15 cellular contexts compared by ENCODE assay signal in the genomic region with DNA sequence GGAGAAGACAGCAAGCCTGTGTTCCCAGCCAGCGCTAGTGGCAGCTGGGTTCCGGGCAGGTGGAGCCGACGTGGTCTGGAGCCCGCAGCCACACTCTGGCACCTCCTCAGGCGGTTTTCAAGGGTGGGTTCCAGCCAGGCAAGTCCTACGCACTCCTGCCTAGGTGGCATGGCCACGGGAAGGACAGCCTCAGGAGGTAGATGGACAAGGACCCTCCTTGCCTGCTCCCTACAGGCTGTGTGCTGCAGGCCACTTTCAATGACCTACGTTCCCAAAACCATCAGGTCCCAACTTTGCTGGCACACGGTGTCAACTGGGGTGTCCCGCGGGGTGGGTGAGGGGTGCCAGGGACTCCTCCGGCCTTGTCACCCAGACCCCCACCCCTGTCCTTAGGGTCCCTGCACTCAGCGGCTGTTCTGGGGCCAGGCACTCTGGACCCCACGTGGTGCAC. TPM values are rescaled to one million over a fixed set of nuclear protein-coding genes. Genes with fewer than 3 reads are reported as not detected.
A peak's percentile ranks its signal among the peaks of the same experiment; 100 is the strongest.
DNase-seq lines count a peak whose midpoint lies in the region; ATAC-seq and TF ChIP-seq lines count a peak whose summit lies in the region.
"Had no signal": no experiment of that assay in that cellular context is flagged by ENCODE, and none has a peak within 500 bp of the region (broad histone marks: within the 10 kb centered on the region; RNA-seq: fewer than 3 reads in every experiment).

No MANE protein-coding gene starts in this region.

- peak; percentile 32 for TF ChIP-seq POLR2A in GM18951 (IDR thresholded peaks at IDR 0.05; ENCODE audit: extremely low read depth, insufficient read depth, insufficient read length)

- H3K4me1 ChIP-seq in mucosa of descending colon (ENCODE audit: low read depth): no peaks in the 10 kb centered on the region

- TF ChIP-seq CTCF in mucosa of descending colon (IDR thresholded peaks at IDR 0.05): no peak
- TF ChIP-seq CTCF in GM10266 (IDR thresholded peaks at IDR 0.05; ENCODE audit: control insufficient read depth, insufficient read depth, low read depth, missing control alignments): no peak

- H3K27me3 Mint-ChIP-seq in activated T-cell treated with anti-CD3 and anti-CD28 coated beads, Interleukin-2, amount 50 U/mL, for 24 hours: peaks cover 4% of the 10 kb centered on the region
- H3K27me3 Mint-ChIP-seq in activated T-helper 17 cell treated with anti-CD3 and anti-CD28 coated beads, Interleukin-2, amount 50 U/mL, for 72 hours: peaks cover 3% of the 10 kb centered on the region

- H3K36me3 Mint-ChIP-seq in activated T-cell treated with anti-CD3 and anti-CD28 coated beads, Interleukin-2, amount 50 U/mL, for 24 hours (ENCODE audit: low read depth): peaks cover 45% of the 10 kb centered on the region
- H3K36me3 Mint-ChIP-seq in activated T-helper 17 cell treated with anti-CD3 and anti-CD28 coated beads, Interleukin-2, amount 50 U/mL, for 72 hours (ENCODE audit: low read depth): peaks cover 22% of the 10 kb centered on the region

- peak; percentile 10 for DNase-seq in ELF-1 (ENCODE audit: low read depth, low spot score)
- DNase-seq in activated T-cell treated with anti-CD3 and anti-CD28 coated beads, Interleukin-2, amount 50 U/mL, for 24 hours: peak; percentile 34
- peak in 2 of 3 donors; percentile 30 to 50 for DNase-seq in mucosa of descending colon
- DNase-seq in COLO829 (ENCODE audit: low spot score): no peak
- DNase-seq in GM10266 (ENCODE audit: extremely low spot score): no peak
- no peak for DNase-seq in NCI-H2107 treated with DMSO at 0.1 percent for 48 hours (lab: John Stamatoyannopoulos, UW; ENCODE audit: unreplicated experiment)
- DNase-seq: activated CD4-positive, alpha-beta T cell treated with anti-CD3 and anti-CD28 coated beads, Interleukin-2, amount 50 U/mL, for 1 hour; GM23248; kidney glomerular epithelial cell; stimulated activated CD4-positive, alpha-beta T cell treated with anti-CD3 and anti-CD28 coated beads, Interleukin-4, amount 100 ng/mL, for 24 hours; T1000 had no signal

- H3K9me3 ChIP-seq in mucosa of descending colon: no peaks in the 10 kb centered on the region
- H3K9me3 ChIP-seq: BLaER1 treated with 17β-estradiol and CSF1 and Interleukin-3, amounts not matched to agents 10 nM and 100 nM had no signal

- H3K4me3 ChIP-seq in mucosa of descending colon: no peak overlapping the region
- H3K4me3 ChIP-seq: BLaER1 treated with 17β-estradiol and CSF1 and Interleukin-3, amounts not matched to agents 10 nM and 100 nM; coronary artery; GM23248 had no signal

- in situ Hi-C loops in GM18951 (cut with MboI; ENCODE audit: low sequenced_read_pairs, unreplicated experiment): no loop called here

- H3K36me3 ChIP-seq in mucosa of descending colon (ENCODE audit: low read depth): no peaks in the 10 kb centered on the region

- no peaks in the 10 kb centered on the region for H3K9me3 Mint-ChIP-seq in activated T-cell treated with anti-CD3 and anti-CD28 coated beads, Interleukin-2, amount 50 U/mL, for 24 hours
- H3K9me3 Mint-ChIP-seq in activated T-helper 17 cell treated with anti-CD3 and anti-CD28 coated beads, Interleukin-2, amount 50 U/mL, for 72 hours: no peaks in the 10 kb centered on the region

- intact Hi-C loops in mucosa of descending colon (cut with DNase I, micrococcal nuclease): loop anchor here in 1 of 2 donors (10.0 kb wide), 1 partner anchor 530 kb away; no protein-coding TSS in a partner anchor

- peaks cover 1% of the 10 kb centered on the region for H3K4me1 Mint-ChIP-seq in activated T-cell treated with anti-CD3 and anti-CD28 coated beads, Interleukin-2, amount 50 U/mL, for 24 hours (ENCODE audit: low read depth)
- H3K4me1 Mint-ChIP-seq in activated T-helper 17 cell treated with anti-CD3 and anti-CD28 coated beads, Interleukin-2, amount 50 U/mL, for 72 hours: no peaks in the 10 kb centered on the region

- H3K27ac Mint-ChIP-seq in activated T-cell treated with anti-CD3 and anti-CD28 coated beads, Interleukin-2, amount 50 U/mL, for 24 hours: no peak overlapping the region
- no peak overlapping the region for H3K27ac Mint-ChIP-seq in activated T-helper 17 cell treated with anti-CD3 and anti-CD28 coated beads, Interleukin-2, amount 50 U/mL, for 72 hours

- H3K4me3 Mint-ChIP-seq in activated T-cell treated with anti-CD3 and anti-CD28 coated beads, Interleukin-2, amount 50 U/mL, for 24 hours: no peak overlapping the region
- H3K4me3 Mint-ChIP-seq in activated T-helper 17 cell treated with anti-CD3 and anti-CD28 coated beads, Interleukin-2, amount 50 U/mL, for 72 hours: no peak overlapping the region

- peak; percentile 38 for ATAC-seq in mucosa of descending colon
- no peak for ATAC-seq in activated T-helper 17 cell treated with anti-CD3 and anti-CD28 coated beads, Interleukin-2, amount 50 U/mL, for 72 hours (replicated peaks)

RNA-seq across cellular contexts. Expression of a gene that starts 6.7 kb away (rescaled TPM):
- 10 to 100 TPM in 1 of 3 donors, 1 to 10 TPM in 2; 1.2 to 19.7 (median 1.3) TPM for total RNA-seq in mucosa of descending colon
- not detected for total RNA-seq in activated T-helper 17 cell treated with anti-CD3 and anti-CD28 coated beads, Interleukin-2, amount 50 U/mL, for 72 hours

RNA-seq across cellular contexts. Expression of a gene that starts 26.5 kb away (rescaled TPM):
- 100 to 1,000 TPM in 1 of 3 donors, 10 to 100 TPM in 2; 74.8 to 108 (median 94.9) TPM for total RNA-seq in mucosa of descending colon
- total RNA-seq in activated T-helper 17 cell treated with anti-CD3 and anti-CD28 coated beads, Interleukin-2, amount 50 U/mL, for 72 hours: 10 to 100 TPM; 88.5 to 98.7 TPM

Comparison
In these comparisons a context has a peak if more than half of its experiments do, and no peak if none do; other contexts are left out.
1. DNase-seq: peak in ELF-1 (single experiment), activated T-cell treated with anti-CD3 and anti-CD28 coated beads, Interleukin-2, amount 50 U/mL, for 24 hours (single experiment) and mucosa of descending colon (2 of 3); none in COLO829 (single experiment), GM10266 (single experiment) and NCI-H2107 treated with DMSO at 0.1 percent for 48 hours (single experiment).